Comparison of ENCODE assay signal across 1 cellular context in the genomic region with DNA sequence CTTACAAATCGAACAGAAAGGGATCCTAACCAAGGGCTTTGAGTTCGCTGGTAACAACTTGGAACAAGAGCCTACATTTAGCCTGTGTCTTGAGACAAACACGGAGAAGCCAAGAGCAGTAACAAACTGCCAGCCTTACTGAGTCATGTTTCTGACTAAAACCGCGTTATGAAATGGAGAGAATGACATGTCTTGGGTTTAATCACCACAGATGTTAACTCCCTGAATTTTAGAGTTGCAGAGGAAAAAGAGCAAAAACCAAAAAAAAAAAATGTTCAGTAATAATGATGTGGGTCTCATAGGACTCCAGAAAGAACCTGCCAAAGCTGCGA.
TF ChIP-seq lines count a peak whose summit lies in the region.

No MANE protein-coding gene starts in this region.

TF ChIP-seq in H1, 55 proteins besides CTCF, POLR2A, EP300 and RAD21:
- TF ChIP-seq TAF1 (IDR thresholded peaks at IDR 0.05; ENCODE audit: low read depth, low read length) (no peak), SIN3A (conservative IDR thresholded peaks at IDR 0.05 in 1 of 2, IDR thresholded peaks at IDR 0.05 in 1 of 2; ENCODE audit: low read depth in 1 of 2, low read length in 2 of 2) (no peak), NRF1 (IDR thresholded peaks at IDR 0.05; ENCODE audit: low read depth, low read length) (no peak), CREB1 (IDR thresholded peaks at IDR 0.05) (no peak), TAF7 (optimal IDR thresholded peaks at IDR 0.05; ENCODE audit: borderline replicate concordance, low read depth, low read length) (no peak), MAFK (IDR thresholded peaks at IDR 0.05; ENCODE audit: low read depth, low read length) (no peak), RFX5 (IDR thresholded peaks at IDR 0.05; ENCODE audit: borderline replicate concordance, low read depth, low read length) (no peak), JUN (IDR thresholded peaks at IDR 0.05; ENCODE audit: low read depth, low read length) (no peak), TBP (IDR thresholded peaks at IDR 0.05; ENCODE audit: low read depth, low read length) (no peak)
- TF ChIP-seq, protein P1, sequence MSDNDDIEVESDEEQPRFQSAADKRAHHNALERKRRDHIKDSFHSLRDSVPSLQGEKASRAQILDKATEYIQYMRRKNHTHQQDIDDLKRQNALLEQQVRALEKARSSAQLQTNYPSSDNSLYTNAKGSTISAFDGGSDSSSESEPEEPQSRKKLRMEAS (IDR thresholded peaks at IDR 0.05): no peak
